In genomic region chr2:196376984-196377877, GRCh38 we compare ENCODE assay signal across 9 cellular contexts.
DNase-seq lines count a peak whose midpoint lies in the region; ATAC-seq and TF ChIP-seq lines count a peak whose summit lies in the region.
"Had no signal": no experiment of that assay in that cellular context is flagged by ENCODE, and none has a peak within 500 bp of the region (broad histone marks: within the 10 kb centered on the region; RNA-seq: fewer than 3 reads in every experiment).

No MANE protein-coding gene starts in this region.

- no peaks in the 10 kb centered on the region for H3K27me3 ChIP-seq in transverse colon
- H3K27me3 ChIP-seq: cardiac muscle cell had no signal

- no peaks in the 10 kb centered on the region for H3K36me3 Mint-ChIP-seq in activated CD4-positive, alpha-beta T cell treated with anti-CD3 and anti-CD28 coated beads, Interleukin-2, amount 10 ng/mL, durations not matched to agents 7 days and 5 days (ENCODE audit: low read depth)
- no peaks in the 10 kb centered on the region for H3K36me3 Mint-ChIP-seq in type B pancreatic cell

- no peak for TF ChIP-seq POLR2A in transverse colon (IDR thresholded peaks at IDR 0.05)

- no peaks in the 10 kb centered on the region for H3K9me3 Mint-ChIP-seq in activated CD4-positive, alpha-beta T cell treated with anti-CD3 and anti-CD28 coated beads, Interleukin-2, amount 10 ng/mL, durations not matched to agents 7 days and 5 days
- H3K9me3 Mint-ChIP-seq in type B pancreatic cell = no peaks in the 10 kb centered on the region

- H3K4me1 ChIP-seq in transverse colon = peaks cover 9 to 29% (median 24%) of the 10 kb centered on the region in 4 donors

- H3K4me3 ChIP-seq in transverse colon = no peak overlapping the region
- H3K4me3 ChIP-seq: cardiac muscle cell had no signal

- no peaks in the 10 kb centered on the region for H3K9me3 ChIP-seq in transverse colon

- CTCF ChIA-PET in activated CD4-positive, alpha-beta T cell treated with anti-CD3 and anti-CD28 coated beads, Interleukin-2, amount 10 ng/mL, durations not matched to agents 7 days and 5 days (lab: Charles Lee) = no interaction called here

- intact Hi-C loops in Right ventricle myocardium inferior (cut with DNase I) (no loop called here), transverse colon (cut with DNase I; ENCODE audit: low total_unique reads) (no loop called here)

- no peak overlapping the region for H3K27ac ChIP-seq in transverse colon
- H3K27ac ChIP-seq: cardiac muscle cell had no signal

- H3K36me3 ChIP-seq in transverse colon = no peaks in the 10 kb centered on the region
- H3K36me3 ChIP-seq: cardiac muscle cell had no signal

- no peaks in the 10 kb centered on the region for H3K4me1 Mint-ChIP-seq in activated CD4-positive, alpha-beta T cell treated with anti-CD3 and anti-CD28 coated beads, Interleukin-2, amount 10 ng/mL, durations not matched to agents 7 days and 5 days
- H3K4me1 Mint-ChIP-seq in type B pancreatic cell (ENCODE audit: unreplicated experiment) = no peaks in the 10 kb centered on the region

- no peak for TF ChIP-seq EP300 in transverse colon (IDR thresholded peaks at IDR 0.05; ENCODE audit: low read depth)

- no peak overlapping the region for H3K4me3 Mint-ChIP-seq in activated CD4-positive, alpha-beta T cell treated with anti-CD3 and anti-CD28 coated beads, Interleukin-2, amount 10 ng/mL, durations not matched to agents 7 days and 5 days
- no peak overlapping the region for H3K4me3 Mint-ChIP-seq in type B pancreatic cell

- no peak for TF ChIP-seq CTCF in type B pancreatic cell (conservative IDR thresholded peaks at IDR 0.05)
- no peak for TF ChIP-seq CTCF in transverse colon (IDR thresholded peaks at IDR 0.05)

- POLR2A ChIA-PET in activated CD4-positive, alpha-beta T cell treated with anti-CD3 and anti-CD28 coated beads, Interleukin-2, amount 10 ng/mL, durations not matched to agents 7 days and 5 days (lab: Charles Lee) = no interaction called here

- in situ Hi-C loops in transverse colon (cut with MboI; ENCODE audit: low pct_ligation_motif_present in 1 of 4, low pct_unique_long_range_greater_than_20kb in 1 of 4, low sequenced_read_pairs in 3 of 4) = no loop called here

- peak; percentile 79 for ATAC-seq in HG02610 (IDR thresholded peaks at IDR 0.05; ENCODE audit: unreplicated experiment)
- ATAC-seq in Right ventricle myocardium inferior = no peak

- 81 to 83% methylated on average over 8 of the region's 8 CpGs for WGBS in transverse colon (ENCODE audit: low coverage in 1 of 2), 2 donors

- no peak overlapping the region for H3K27ac Mint-ChIP-seq in activated CD4-positive, alpha-beta T cell treated with anti-CD3 and anti-CD28 coated beads, Interleukin-2, amount 10 ng/mL, durations not matched to agents 7 days and 5 days
- H3K27ac Mint-ChIP-seq in type B pancreatic cell = no peak overlapping the region

- peak; percentile 18 for DNase-seq in activated CD4-positive, alpha-beta T cell treated with anti-CD3 and anti-CD28 coated beads for 24 hours (ENCODE audit: low read depth in 2 of 2)
- DNase-seq in activated CD4-positive, alpha-beta T cell treated with anti-CD3 and anti-CD28 coated beads, Interleukin-2, amount 10 ng/mL, durations not matched to agents 7 days and 5 days = no peak
- DNase-seq in activated T-helper 9 cell treated with anti-CD3 and anti-CD28 coated beads, Interleukin-2, amount 50 U/mL, for 16 hours (ENCODE audit: low read depth) = peak; percentile 0
- DNase-seq in stimulated activated CD4-positive, alpha-beta T cell treated with anti-CD3 and anti-CD28 coated beads, Interleukin-4, amount 100 ng/mL, for 48 hours (ENCODE audit: low read depth in 2 of 2) = peak; percentile 6 to 43
- DNase-seq in Right ventricle myocardium inferior (ENCODE audit: missing footprints) = no peak
- no peak for DNase-seq in type B pancreatic cell (ENCODE audit: extremely low spot score, unreplicated experiment)
- DNase-seq in transverse colon = no peak

- H3K27me3 Mint-ChIP-seq in activated CD4-positive, alpha-beta T cell treated with anti-CD3 and anti-CD28 coated beads, Interleukin-2, amount 10 ng/mL, durations not matched to agents 7 days and 5 days = no peaks in the 10 kb centered on the region
- no peaks in the 10 kb centered on the region for H3K27me3 Mint-ChIP-seq in type B pancreatic cell

Comparison
In these comparisons a context has a peak if more than half of its experiments do, and no peak if none do; other contexts are left out.
1. DNase-seq: peak in activated CD4-positive, alpha-beta T cell treated with anti-CD3 and anti-CD28 coated beads for 24 hours (2 of 2), activated T-helper 9 cell treated with anti-CD3 and anti-CD28 coated beads, Interleukin-2, amount 50 U/mL, for 16 hours (single experiment) and stimulated activated CD4-positive, alpha-beta T cell treated with anti-CD3 and anti-CD28 coated beads, Interleukin-4, amount 100 ng/mL, for 48 hours (2 of 2); none in activated CD4-positive, alpha-beta T cell treated with anti-CD3 and anti-CD28 coated beads, Interleukin-2, amount 10 ng/mL, durations not matched to agents 7 days and 5 days (single experiment), Right ventricle myocardium inferior (single experiment), type B pancreatic cell (single experiment) and transverse colon (single experiment).